ENCODE assay signal across 9 cellular contexts in the genomic region with DNA sequence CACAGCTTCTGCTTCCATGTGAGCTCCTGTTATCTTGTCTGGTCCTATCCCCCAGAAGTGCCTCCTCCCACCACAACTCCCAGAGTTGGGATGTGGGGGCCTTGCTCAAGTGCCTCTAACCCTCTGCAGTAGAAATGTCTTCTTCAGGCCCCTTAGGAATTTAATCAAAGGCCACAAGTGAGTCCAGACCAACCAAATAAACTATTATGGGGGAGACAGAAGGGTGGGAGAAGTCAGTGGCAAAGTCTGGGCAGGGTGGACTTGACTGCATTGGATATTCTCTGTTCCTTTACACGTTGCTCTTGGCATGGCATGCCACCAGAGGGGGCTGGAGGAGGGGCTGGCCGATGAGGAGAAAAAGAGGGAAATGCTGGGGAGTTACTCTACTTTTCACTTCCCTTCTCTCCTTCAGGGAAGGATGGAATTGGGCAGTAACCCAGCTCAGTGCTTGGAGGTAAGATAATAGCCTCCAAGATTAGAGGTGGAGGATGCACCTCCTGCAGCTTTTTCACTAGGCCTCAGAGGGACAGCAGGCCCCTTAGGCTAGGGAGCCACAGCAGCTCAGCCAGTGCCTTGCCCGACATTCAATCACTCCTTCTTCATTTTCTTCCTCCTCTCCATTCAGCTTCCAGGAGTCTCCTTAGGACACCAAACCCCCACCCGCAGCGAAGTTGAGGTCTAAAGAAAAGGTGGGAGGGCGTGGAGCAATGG. TPM values are rescaled to one million over a fixed set of nuclear protein-coding genes. Genes with fewer than 3 reads are reported as not detected.
DNase-seq lines count a peak whose midpoint lies in the region; ATAC-seq and TF ChIP-seq lines count a peak whose summit lies in the region.
"Had no signal": no experiment of that assay in that cellular context is flagged by ENCODE, and none has a peak within 500 bp of the region (broad histone marks: within the 10 kb centered on the region; RNA-seq: fewer than 3 reads in every experiment).

No MANE protein-coding gene starts in this region.

- no peak for ATAC-seq in activated naive CD8-positive, alpha-beta T cell treated with anti-CD3 and anti-CD28 coated beads, Interleukin-2, amount 10 ng/mL, durations not matched to agents 7 days and 5 days (ENCODE audit: low read depth)
- no peak for ATAC-seq in natural killer cell

- peak; percentile 61 for DNase-seq in NCI-H82 (lab: John Stamatoyannopoulos, UW)
- DNase-seq in NCI-H82 treated with DMSO at 0.1 percent for 48 hours (lab: John Stamatoyannopoulos, UW; ENCODE audit: unreplicated experiment): no peak
- DNase-seq in NAMALWA (ENCODE audit: low spot score): peak; percentile 53
- no peak for DNase-seq in activated naive CD8-positive, alpha-beta T cell treated with anti-CD3 and anti-CD28 coated beads, Interleukin-2, amount 10 ng/mL, durations not matched to agents 7 days and 5 days
- DNase-seq in natural killer cell: no peak
- no peak for DNase-seq in SKM-1 (lab: John Stamatoyannopoulos, UW; ENCODE audit: unreplicated experiment)
- no peak for DNase-seq in cerebellar nuclear complex (lab: John Stamatoyannopoulos, UW)
- DNase-seq in tibial artery: no peak

- peaks cover 9% of the 10 kb centered on the region for H3K36me3 Mint-ChIP-seq in activated naive CD8-positive, alpha-beta T cell treated with anti-CD3 and anti-CD28 coated beads, Interleukin-2, amount 10 ng/mL, durations not matched to agents 7 days and 5 days
- H3K36me3 Mint-ChIP-seq in natural killer cell: no peaks in the 10 kb centered on the region

- H3K27ac Mint-ChIP-seq in activated naive CD8-positive, alpha-beta T cell treated with anti-CD3 and anti-CD28 coated beads, Interleukin-2, amount 10 ng/mL, durations not matched to agents 7 days and 5 days: peak overlapping the region; percentile 99
- H3K27ac Mint-ChIP-seq in natural killer cell: peak overlapping the region; percentile 91 to 99

- H3K4me3 ChIP-seq in tibial artery: no peak overlapping the region

- H3K4me1 ChIP-seq in tibial artery: peaks cover 0 to 19% (median 7%) of the 10 kb centered on the region in 4 donors

- no peak for TF ChIP-seq CTCF in natural killer cell (IDR thresholded peaks at IDR 0.05)
- peak in 1 of 2 experiments; percentile 5 for TF ChIP-seq CTCF in tibial artery (IDR thresholded peaks at IDR 0.05)

- peaks cover 35% of the 10 kb centered on the region for H3K4me1 Mint-ChIP-seq in activated naive CD8-positive, alpha-beta T cell treated with anti-CD3 and anti-CD28 coated beads, Interleukin-2, amount 10 ng/mL, durations not matched to agents 7 days and 5 days
- H3K4me1 Mint-ChIP-seq in natural killer cell: peaks cover 21 to 43% of the 10 kb centered on the region in 2 donors

- no peaks in the 10 kb centered on the region for H3K9me3 ChIP-seq in tibial artery

- POLR2A ChIA-PET in activated naive CD8-positive, alpha-beta T cell treated with anti-CD3 and anti-CD28 coated beads, Interleukin-2, amount 10 ng/mL, durations not matched to agents 7 days and 5 days (lab: Charles Lee): interaction anchor here (2.1 to 2.5 kb wide), 3 partner anchors 11 to 94 kb away, joined by 4 to 15 read pairs (median 10); a partner anchor contains a TSS

- peaks cover 0 to 38% of the 10 kb centered on the region in 2 donors for H3K27me3 ChIP-seq in tibial artery

- no peak overlapping the region for H3K27ac ChIP-seq in tibial artery

- intact Hi-C loops in natural killer cell (cut with micrococcal nuclease) (no loop called here), tibial artery (cut with DNase I; ENCODE audit: low total_unique reads) (no loop called here)

- peaks cover 0 to 24% (median 0%) of the 10 kb centered on the region in 3 donors for H3K36me3 ChIP-seq in tibial artery

- H3K9me3 Mint-ChIP-seq in activated naive CD8-positive, alpha-beta T cell treated with anti-CD3 and anti-CD28 coated beads, Interleukin-2, amount 10 ng/mL, durations not matched to agents 7 days and 5 days: no peaks in the 10 kb centered on the region
- no peaks in the 10 kb centered on the region for H3K9me3 Mint-ChIP-seq in natural killer cell

- H3K4me3 Mint-ChIP-seq in activated naive CD8-positive, alpha-beta T cell treated with anti-CD3 and anti-CD28 coated beads, Interleukin-2, amount 10 ng/mL, durations not matched to agents 7 days and 5 days: peak overlapping the region; percentile 100
- H3K4me3 Mint-ChIP-seq in natural killer cell: peak overlapping the region; percentile 97

- H3K27me3 Mint-ChIP-seq in activated naive CD8-positive, alpha-beta T cell treated with anti-CD3 and anti-CD28 coated beads, Interleukin-2, amount 10 ng/mL, durations not matched to agents 7 days and 5 days: peaks cover 2% of the 10 kb centered on the region
- H3K27me3 Mint-ChIP-seq in natural killer cell (ENCODE audit: low read depth in 2 of 2): peaks cover 0 to 16% of the 10 kb centered on the region in 2 donors

RNA-seq across cellular contexts. Expression of a gene that starts 1.2 kb away (rescaled TPM):
- total RNA-seq in activated naive CD8-positive, alpha-beta T cell treated with anti-CD3 and anti-CD28 coated beads, Interleukin-2, amount 10 ng/mL, durations not matched to agents 7 days and 5 days: 100 to 1,000 TPM; 335 to 389 TPM
- total RNA-seq in natural killer cell: 100 to 1,000 TPM; 219 to 296 (median 259) TPM

RNA-seq across cellular contexts. Expression of a gene that starts 9.8 kb away (rescaled TPM):
- total RNA-seq in activated naive CD8-positive, alpha-beta T cell treated with anti-CD3 and anti-CD28 coated beads, Interleukin-2, amount 10 ng/mL, durations not matched to agents 7 days and 5 days: not detected
- total RNA-seq in natural killer cell: under 1 TPM in 1 of 3 donors, not detected in 2; 0.25 TPM
- total RNA-seq: renal cortical epithelial cell had no signal

RNA-seq across cellular contexts. Expression of a gene that starts 12.7 kb away (rescaled TPM):
- total RNA-seq in activated naive CD8-positive, alpha-beta T cell treated with anti-CD3 and anti-CD28 coated beads, Interleukin-2, amount 10 ng/mL, durations not matched to agents 7 days and 5 days: 10 to 100 TPM; 14.2 to 19.2 TPM
- total RNA-seq in natural killer cell: 10 to 100 TPM; 16.5 to 19.3 (median 19.1) TPM

RNA-seq across cellular contexts. Expression of a gene that starts 17.2 kb away (rescaled TPM):
- 1 to 10 TPM in 1 of 2 experiments, under 1 TPM in 1; 0.75 to 1.4 TPM for total RNA-seq in activated naive CD8-positive, alpha-beta T cell treated with anti-CD3 and anti-CD28 coated beads, Interleukin-2, amount 10 ng/mL, durations not matched to agents 7 days and 5 days
- under 1 TPM; 0.07 to 0.72 (median 0.45) TPM for total RNA-seq in natural killer cell

Comparison
In these comparisons a context has a peak if more than half of its experiments do, and no peak if none do; other contexts are left out.
1. DNase-seq: peak in NCI-H82 (single experiment) and NAMALWA (single experiment); none in NCI-H82 treated with DMSO at 0.1 percent for 48 hours (single experiment), activated naive CD8-positive, alpha-beta T cell treated with anti-CD3 and anti-CD28 coated beads, Interleukin-2, amount 10 ng/mL, durations not matched to agents 7 days and 5 days (single experiment), natural killer cell (single experiment), SKM-1 (single experiment), cerebellar nuclear complex (0 of 2) and tibial artery (0 of 2).